In the genomic region with DNA sequence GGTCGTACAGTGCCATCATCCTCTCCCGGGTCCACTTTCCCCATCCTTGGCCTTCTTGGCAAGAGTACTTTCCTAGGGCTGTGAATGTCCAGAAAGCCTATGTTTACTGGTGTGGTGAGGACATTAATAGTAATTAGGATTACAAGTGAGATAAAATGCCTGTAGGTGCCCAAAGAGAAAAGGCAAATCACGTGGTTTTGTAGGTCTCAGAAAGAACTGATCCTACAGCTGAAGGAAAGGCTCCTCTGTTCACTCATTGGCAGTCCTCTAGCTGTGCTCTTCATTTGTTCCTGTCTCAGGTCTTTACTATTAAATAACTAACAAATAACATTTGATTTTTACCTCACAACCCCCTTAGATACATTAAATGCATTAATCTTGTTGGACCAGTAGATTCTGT, we compare ENCODE assay signal across 23 cellular contexts.
"Had no signal": no experiment of that assay in that cellular context is flagged by ENCODE, and none has a peak within 500 bp of the region (broad histone marks: within the 10 kb centered on the region; RNA-seq: fewer than 3 reads in every experiment).

No MANE protein-coding gene starts in this region.

- H3K4me3 Mint-ChIP-seq: naive thymus-derived CD4-positive, alpha-beta T cell; natural killer cell treated with Interleukin-12 subunit alpha and Interleukin-12 subunit beta and Interleukin-15 and Interleukin-18, amount 100 ng/mL, for 72 hours; stimulated activated memory B cell treated with anti-CD40 and anti-IgM and Interleukin-4, amounts not matched to agents 10 μg/mL and 1 μg/mL and 100 μg/mL, for 72 hours; stimulated activated naive CD8-positive, alpha-beta T cell treated with anti-CD3 and anti-CD28 coated beads, Interleukin-15, amount 100 ng/mL, for 72 hours; type B pancreatic cell had no signal

- H3K27me3 ChIP-seq: ovary, right atrium auricular region, right lobe of liver, tibial nerve, uterus had no signal

- H3K36me3 ChIP-seq: left ventricle myocardium inferior, ovary, right atrium auricular region, right lobe of liver, tibial nerve, uterus had no signal

- H3K36me3 Mint-ChIP-seq: stimulated activated memory B cell treated with anti-CD40 and anti-IgM and Interleukin-4, amounts not matched to agents 10 μg/mL and 1 μg/mL and 100 μg/mL, for 72 hours; type B pancreatic cell had no signal

- H3K27ac Mint-ChIP-seq: naive thymus-derived CD4-positive, alpha-beta T cell; progenitor cell of endocrine pancreas; stimulated activated memory B cell treated with anti-CD40 and anti-IgM and Interleukin-4, amounts not matched to agents 10 μg/mL and 1 μg/mL and 100 μg/mL, for 72 hours; stimulated activated naive CD8-positive, alpha-beta T cell treated with anti-CD3 and anti-CD28 coated beads, Interleukin-15, amount 100 ng/mL, for 72 hours; type B pancreatic cell had no signal

- DNase-seq: islet precursor cell; left ventricle myocardium inferior; mesendoderm; midbrain; mucosa of descending colon; naive thymus-derived CD4-positive, alpha-beta T cell; ovary; right lobe of liver; stimulated activated CD4-positive, alpha-beta T cell treated with anti-CD3 and anti-CD28 coated beads, Interleukin-1b, Interleukin-23, amount 100 ng/mL, for 48 hours; stimulated activated CD4-positive, alpha-beta T cell treated with anti-CD3 and anti-CD28 coated beads, Interleukin-2, amount 100 ng/mL, for 48 hours; stimulated activated CD4-positive, alpha-beta T cell treated with anti-CD3 and anti-CD28 coated beads, Interleukin-4, amount 100 ng/mL, for 4 hours; stimulated activated CD8-positive, alpha-beta memory T cell treated with anti-CD3 and anti-CD28 coated beads, Interleukin-4, amount 100 ng/mL, for 48 hours; stimulated activated naive CD4-positive, alpha-beta T cell treated with Interleukin-2 at 50 U/mL for 16 hours; stimulated activated naive CD8-positive, alpha-beta T cell treated with anti-CD3 and anti-CD28 coated beads, Interleukin-15, amount 100 ng/mL, for 72 hours; uterus had no signal

- H3K4me2 ChIP-seq: smooth muscle cell had no signal

- H3K9me3 Mint-ChIP-seq: type B pancreatic cell had no signal

- H3K27ac ChIP-seq: left ventricle myocardium inferior, ovary, right atrium auricular region, right lobe of liver, tibial nerve, uterus had no signal

- ATAC-seq: mucosa of descending colon; naive thymus-derived CD4-positive, alpha-beta T cell; natural killer cell treated with Interleukin-12 subunit alpha and Interleukin-12 subunit beta and Interleukin-15 and Interleukin-18, amount 100 ng/mL, for 72 hours; right lobe of liver; stimulated activated memory B cell treated with anti-CD40 and anti-IgM and Interleukin-4, amounts not matched to agents 10 μg/mL and 1 μg/mL and 100 μg/mL, for 72 hours; stimulated activated naive CD8-positive, alpha-beta T cell treated with anti-CD3 and anti-CD28 coated beads, Interleukin-15, amount 100 ng/mL, for 72 hours had no signal

- H3K27me3 Mint-ChIP-seq: naive thymus-derived CD4-positive, alpha-beta T cell; natural killer cell treated with Interleukin-12 subunit alpha and Interleukin-12 subunit beta and Interleukin-15 and Interleukin-18, amount 100 ng/mL, for 72 hours; progenitor cell of endocrine pancreas; stimulated activated memory B cell treated with anti-CD40 and anti-IgM and Interleukin-4, amounts not matched to agents 10 μg/mL and 1 μg/mL and 100 μg/mL, for 72 hours; stimulated activated naive CD8-positive, alpha-beta T cell treated with anti-CD3 and anti-CD28 coated beads, Interleukin-15, amount 100 ng/mL, for 72 hours; type B pancreatic cell had no signal

- H3K4me3 ChIP-seq: left ventricle myocardium inferior, lung, mucosa of descending colon, ovary, right atrium auricular region, right lobe of liver, smooth muscle cell, tibial nerve, uterus had no signal

- H3K4me1 ChIP-seq: left ventricle myocardium inferior, right atrium auricular region, right lobe of liver, tibial nerve, uterus had no signal

- H3K9me3 ChIP-seq: left ventricle myocardium inferior, mucosa of descending colon, ovary, right atrium auricular region, right lobe of liver, tibial nerve, uterus had no signal
